In genomic region chr12:14774074-14774943, GRCh38 we compare ENCODE assay signal across 8 cellular contexts. TPM values are rescaled to one million over a fixed set of nuclear protein-coding genes. Genes with fewer than 3 reads are reported as not detected.
DNase-seq lines count a peak whose midpoint lies in the region; ATAC-seq and TF ChIP-seq lines count a peak whose summit lies in the region.

No MANE protein-coding gene starts in this region.

- H3K4me3 ChIP-seq in osteoblast (ENCODE audit: insufficient read depth, low read length), result peak overlapping the region; percentile 77
- peak overlapping the region; percentile 77 to 85 for H3K4me3 ChIP-seq in testis

- no peaks in the 10 kb centered on the region for H3K9me3 ChIP-seq in osteoblast (ENCODE audit: low read depth, low read length)
- H3K9me3 ChIP-seq in testis, result no peaks in the 10 kb centered on the region

- peak; percentile 78 for TF ChIP-seq POLR2A in testis (IDR thresholded peaks at IDR 0.05)

- H3K27ac ChIP-seq in osteoblast (ENCODE audit: low read depth, low read length), result peak overlapping the region; percentile 87
- H3K27ac ChIP-seq in testis, result peak overlapping the region; percentile 90 to 93

- POLR2A ChIA-PET in activated naive CD8-positive, alpha-beta T cell treated with anti-CD3 and anti-CD28 coated beads, Interleukin-2, amount 10 ng/mL, durations not matched to agents 7 days and 5 days (lab: Charles Lee), result interaction anchor here (0.5 to 8.4 kb wide), 23 partner anchors 9 to 1561 kb away, joined by 3 to 186 read pairs (median 4); partner anchors contain the start of genes ARHGDIB, C12orf60 and WBP11

- intact Hi-C loops in Right ventricle myocardium inferior (cut with DNase I) (loop anchor here (2.0 to 5.0 kb wide), 3 partner anchors 28 to 517 kb away; partner anchors contain the start of genes C12orf60 and WBP11), testis (cut with DNase I; ENCODE audit: low total_unique reads) (no loop called here)

- peaks cover 2% of the 10 kb centered on the region for H3K36me3 Mint-ChIP-seq in activated naive CD8-positive, alpha-beta T cell treated with anti-CD3 and anti-CD28 coated beads, Interleukin-2, amount 10 ng/mL, durations not matched to agents 7 days and 5 days

- peak; percentile 35 to 36 for DNase-seq in AML-193 (lab: John Stamatoyannopoulos, UW)
- DNase-seq in activated naive CD8-positive, alpha-beta T cell treated with anti-CD3 and anti-CD28 coated beads, Interleukin-2, amount 10 ng/mL, durations not matched to agents 7 days and 5 days, result peak; percentile 89
- DNase-seq in Right ventricle myocardium inferior (ENCODE audit: missing footprints), result peak; percentile 97
- DNase-seq in osteoblast (ENCODE audit: insufficient read length, low spot score, missing footprints), result peak; percentile 96
- DNase-seq in testis, result peak; percentile 99

- peaks cover 3% of the 10 kb centered on the region for H4K20me1 ChIP-seq in osteoblast (ENCODE audit: insufficient read depth, low read length)

- peak overlapping the region; percentile 78 for H3K4me2 ChIP-seq in osteoblast (ENCODE audit: insufficient read depth, low read length)

- TF ChIP-seq CTCF in osteoblast (IDR thresholded peaks at IDR 0.05; ENCODE audit: extremely low read depth, low read depth, low read length), result no peak
- TF ChIP-seq CTCF in testis (IDR thresholded peaks at IDR 0.05), result no peak

- H3K27me3 ChIP-seq in osteoblast (ENCODE audit: insufficient read depth, low read length), result no peaks in the 10 kb centered on the region
- H3K27me3 ChIP-seq in testis, result no peaks in the 10 kb centered on the region

- peak overlapping the region; percentile 97 for H3K27ac Mint-ChIP-seq in activated naive CD8-positive, alpha-beta T cell treated with anti-CD3 and anti-CD28 coated beads, Interleukin-2, amount 10 ng/mL, durations not matched to agents 7 days and 5 days

- 1 to 3% methylated on average over 25 to 66 of the region's 69 CpGs for WGBS in testis, 2 donors

- H3K36me3 ChIP-seq in osteoblast (ENCODE audit: insufficient read depth, low read length) (no peaks in the 10 kb centered on the region), testis (ENCODE audit: low read depth, missing control alignments) (no peaks in the 10 kb centered on the region)

- H3K4me3 Mint-ChIP-seq in activated naive CD8-positive, alpha-beta T cell treated with anti-CD3 and anti-CD28 coated beads, Interleukin-2, amount 10 ng/mL, durations not matched to agents 7 days and 5 days, result peak overlapping the region; percentile 94

- H3K4me1 Mint-ChIP-seq in activated naive CD8-positive, alpha-beta T cell treated with anti-CD3 and anti-CD28 coated beads, Interleukin-2, amount 10 ng/mL, durations not matched to agents 7 days and 5 days, result peaks cover 30% of the 10 kb centered on the region

- peak; percentile 69 for ATAC-seq in GM19324 (IDR thresholded peaks at IDR 0.05; ENCODE audit: low FRiP score, unreplicated experiment)
- peak; percentile 49 for ATAC-seq in HG03460 (IDR thresholded peaks at IDR 0.05; ENCODE audit: unreplicated experiment)
- peak; percentile 80 for ATAC-seq in SK-N-SH treated with all-trans-retinoic acid at 6 μM for 48 hours
- ATAC-seq in activated naive CD8-positive, alpha-beta T cell treated with anti-CD3 and anti-CD28 coated beads, Interleukin-2, amount 10 ng/mL, durations not matched to agents 7 days and 5 days (ENCODE audit: low read depth), result peak; percentile 72
- peak; percentile 88 for ATAC-seq in Right ventricle myocardium inferior

- no peaks in the 10 kb centered on the region for H3K27me3 Mint-ChIP-seq in activated naive CD8-positive, alpha-beta T cell treated with anti-CD3 and anti-CD28 coated beads, Interleukin-2, amount 10 ng/mL, durations not matched to agents 7 days and 5 days

- peaks cover 33% of the 10 kb centered on the region for H3K79me2 ChIP-seq in osteoblast (ENCODE audit: insufficient read depth, low read length)

- H2AFZ ChIP-seq in osteoblast (ENCODE audit: low read length), result peak overlapping the region; percentile 94

- H3K9me3 Mint-ChIP-seq in activated naive CD8-positive, alpha-beta T cell treated with anti-CD3 and anti-CD28 coated beads, Interleukin-2, amount 10 ng/mL, durations not matched to agents 7 days and 5 days, result no peaks in the 10 kb centered on the region

- H3K4me1 ChIP-seq in osteoblast (ENCODE audit: insufficient read depth, low read length), result peaks cover 29% of the 10 kb centered on the region
- H3K4me1 ChIP-seq in testis, result peaks cover 15% of the 10 kb centered on the region

TF ChIP-seq in SK-N-SH treated with all-trans-retinoic acid at 6 μM for 48 hours, 23 proteins besides CTCF, POLR2A, EP300 and RAD21:
- TF ChIP-seq TSHZ2 (CRISPR knock-in tag; IDR thresholded peaks at IDR 0.05) (no peak), TOX (CRISPR knock-in tag; IDR thresholded peaks at IDR 0.05; ENCODE audit: borderline replicate concordance) (no peak)

RNA-seq across cellular contexts. Expression of gene WBP11, which starts 29.0 kb away (rescaled TPM):
- total RNA-seq in activated naive CD8-positive, alpha-beta T cell treated with anti-CD3 and anti-CD28 coated beads, Interleukin-2, amount 10 ng/mL, durations not matched to agents 7 days and 5 days, result 10 to 100 TPM; 90.9 to 98.0 TPM
- 48.0 TPM for total RNA-seq in Right ventricle myocardium inferior
- total RNA-seq in osteoblast, result 10.3 and 19.5 TPM in 2 replicates
- total RNA-seq in testis, result 10 to 100 TPM; 37.8 to 41.7 TPM
- polyA plus RNA-seq in testis (ENCODE audit: insufficient read depth, low read depth, low replicate concordance), result 117 TPM

RNA-seq across cellular contexts. Expression of gene C12orf60, which starts 29.2 kb away (rescaled TPM):
- total RNA-seq in activated naive CD8-positive, alpha-beta T cell treated with anti-CD3 and anti-CD28 coated beads, Interleukin-2, amount 10 ng/mL, durations not matched to agents 7 days and 5 days, result 1 to 10 TPM; 1.3 to 1.6 TPM
- total RNA-seq in Right ventricle myocardium inferior (2.0 TPM), osteoblast (0.59 and 0.72 TPM in 2 replicates), testis (10 to 100 TPM in 1 of 2 donors, 1 to 10 TPM in 1; 5.3 to 11.7 TPM)
- 20.6 TPM for polyA plus RNA-seq in testis (ENCODE audit: insufficient read depth, low read depth, low replicate concordance)

RNA-seq across cellular contexts. Expression of gene SMCO3, which starts 39.7 kb away (rescaled TPM):
- total RNA-seq in activated naive CD8-positive, alpha-beta T cell treated with anti-CD3 and anti-CD28 coated beads, Interleukin-2, amount 10 ng/mL, durations not matched to agents 7 days and 5 days, result not detected
- total RNA-seq in Right ventricle myocardium inferior (0.30 TPM), osteoblast (under 0.01 TPM in 1 of 2 replicates, not detected in the other), testis (under 1 TPM in 1 of 2 donors, not detected in 1; 0.39 TPM)
- polyA plus RNA-seq in testis (ENCODE audit: insufficient read depth, low read depth, low replicate concordance), result 0.20 TPM

Comparison
In these comparisons a context has a peak if more than half of its experiments do, and no peak if none do; other contexts are left out.
1. Peak in every context shown above with its lines: DNase-seq, ATAC-seq, H3K4me3 ChIP-seq and H3K27ac ChIP-seq.
2. DNase-seq: peak in every context shown above with its lines; median percentile 99 in testis; 97 in Right ventricle myocardium inferior; 96 in osteoblast; 89 in activated naive CD8-positive, alpha-beta T cell treated with anti-CD3 and anti-CD28 coated beads, Interleukin-2, amount 10 ng/mL, durations not matched to agents 7 days and 5 days; 36 in AML-193.